In the genomic region with DNA sequence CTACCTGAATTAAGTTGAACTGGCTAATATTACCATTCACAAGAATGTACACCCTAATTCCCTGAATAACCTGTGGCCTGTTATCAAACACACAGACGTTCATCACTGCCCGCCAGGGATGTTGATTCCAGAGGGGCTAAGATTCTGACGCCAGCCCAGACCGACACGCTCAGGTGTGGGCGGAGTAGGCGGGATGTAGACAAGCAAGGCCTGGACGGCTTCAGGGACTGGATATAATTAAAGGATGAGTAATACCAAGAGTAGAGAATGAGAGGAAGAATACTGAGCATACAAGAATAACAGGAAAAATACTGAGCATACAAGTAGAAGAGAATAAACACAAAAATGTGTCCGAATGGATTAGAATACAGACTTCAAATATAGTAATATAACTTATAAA, we compare ENCODE assay signal across 31 cellular contexts. TPM values are rescaled to one million over a fixed set of nuclear protein-coding genes. Genes with fewer than 3 reads are reported as not detected.
DNase-seq lines count a peak whose midpoint lies in the region; ATAC-seq, FAIRE-seq and TF ChIP-seq lines count a peak whose summit lies in the region.
"Had no signal": no experiment of that assay in that cellular context is flagged by ENCODE, and none has a peak within 500 bp of the region (broad histone marks: within the 10 kb centered on the region; RNA-seq: fewer than 3 reads in every experiment).

No MANE protein-coding gene starts in this region.

- no peak overlapping the region for H3K4me2 ChIP-seq in astrocyte (ENCODE audit: low read length)
- H3K4me2 ChIP-seq: GM23338 had no signal

- FAIRE-seq in astrocyte (lab: Jason Lieb, UNC), result no peak
- no peak for FAIRE-seq in kidney (lab: Jason Lieb, UNC)
- FAIRE-seq in D721Med (lab: Jason Lieb, UNC), result no peak
- FAIRE-seq: GM19239, islet of Langerhans had no signal

- no peaks in the 10 kb centered on the region for H3K27me3 Mint-ChIP-seq in astrocyte (ENCODE audit: low read depth, unreplicated experiment)
- H3K27me3 Mint-ChIP-seq: naive B cell had no signal

- TF ChIP-seq CTCF in heart right ventricle (IDR thresholded peaks at IDR 0.05) (no peak), astrocyte (IDR thresholded peaks at IDR 0.05; ENCODE audit: insufficient read depth, low read depth, low read length) (no peak), tibial artery (IDR thresholded peaks at IDR 0.05) (no peak), kidney (IDR thresholded peaks at IDR 0.05; ENCODE audit: borderline replicate concordance, extremely low read depth, insufficient read depth) (no peak), D721Med (IDR thresholded peaks at IDR 0.05; ENCODE audit: insufficient read depth, missing control alignments) (no peak)

- H3K27ac ChIP-seq in heart right ventricle, result peak overlapping the region in 6 of 10 donors; percentile 25 to 75 (median 56)
- H3K27ac ChIP-seq in astrocyte (ENCODE audit: low read depth, low read length), result no peak overlapping the region
- peak overlapping the region; percentile 41 to 57 for H3K27ac ChIP-seq in tibial artery
- peak overlapping the region in 1 of 2 donors; percentile 30 for H3K27ac ChIP-seq in kidney (ENCODE audit: low read depth in 2 of 2, low read length in 2 of 2)
- H3K27ac ChIP-seq: epithelial cell of prostate, ovary had no signal

- H3K9me3 ChIP-seq in heart right ventricle, result peaks cover 0 to 26% (median 0%) of the 10 kb centered on the region in 11 donors
- no peaks in the 10 kb centered on the region for H3K9me3 ChIP-seq in astrocyte (ENCODE audit: insufficient read depth, low read depth, low read length)
- H3K9me3 ChIP-seq in tibial artery, result no peaks in the 10 kb centered on the region
- H3K9me3 ChIP-seq in kidney (ENCODE audit: control insufficient read depth in 1 of 2, low read length in 2 of 2), result no peaks in the 10 kb centered on the region
- H3K9me3 ChIP-seq: ovary, right lobe of liver had no signal

- 79 to 80% methylated on average over 9 of the region's 9 CpGs for WGBS in heart right ventricle, 2 donors

- H3K4me1 ChIP-seq in heart right ventricle (peaks cover 0 to 30% (median 0%) of the 10 kb centered on the region in 9 donors), astrocyte (ENCODE audit: insufficient read depth, low read length) (no peaks in the 10 kb centered on the region), tibial artery (peaks cover 0 to 37% (median 3%) of the 10 kb centered on the region in 4 donors), kidney (ENCODE audit: control insufficient read depth in 1 of 2, insufficient read depth in 1 of 2, low read depth in 1 of 2, low read length in 2 of 2) (peaks cover 0 to 2% of the 10 kb centered on the region in 2 donors)

- no peak overlapping the region for H3K4me3 Mint-ChIP-seq in astrocyte (ENCODE audit: unreplicated experiment)
- H3K4me3 Mint-ChIP-seq: GM23338, naive B cell had no signal

- H3K36me3 ChIP-seq in heart right ventricle (no peaks in the 10 kb centered on the region), astrocyte (ENCODE audit: insufficient read depth, low read length) (no peaks in the 10 kb centered on the region), tibial artery (no peaks in the 10 kb centered on the region), kidney (ENCODE audit: control insufficient read depth in 1 of 2, insufficient read depth in 2 of 2, low read length in 2 of 2) (peaks cover 0 to 13% of the 10 kb centered on the region in 2 donors)
- H3K36me3 ChIP-seq: MG63, ovary, right lobe of liver had no signal

- no peak overlapping the region for H2AFZ ChIP-seq in astrocyte (ENCODE audit: low read depth, low read length)
- H2AFZ ChIP-seq: GM23338 had no signal

- H3K9me3 Mint-ChIP-seq in astrocyte (ENCODE audit: unreplicated experiment), result peaks cover 1% of the 10 kb centered on the region
- H3K9me3 Mint-ChIP-seq: GM23338 had no signal

- H3K27me3 ChIP-seq in heart right ventricle (no peaks in the 10 kb centered on the region), astrocyte (ENCODE audit: insufficient read depth, low read length) (no peaks in the 10 kb centered on the region), tibial artery (no peaks in the 10 kb centered on the region)
- H3K27me3 ChIP-seq: dorsolateral prefrontal cortex, MG63, ovary, right lobe of liver had no signal

- peak overlapping the region; percentile 79 for H3K27ac Mint-ChIP-seq in astrocyte (ENCODE audit: unreplicated experiment)
- H3K27ac Mint-ChIP-seq: GM23338 had no signal

- ATAC-seq in heart right ventricle (peak in 3 of 8 donors; percentile 58 to 65 (median 61)), left ventricle myocardium superior (no peak)
- ATAC-seq: GM23338, Right ventricle myocardium inferior had no signal

- no peak overlapping the region for H3K9ac ChIP-seq in astrocyte (ENCODE audit: low read length)
- no peak overlapping the region for H3K9ac ChIP-seq in kidney (ENCODE audit: low read length in 2 of 2)

- DNase-seq in heart right ventricle (peak in 1 of 2 donors; percentile 25), left ventricle myocardium superior (no peak), astrocyte (ENCODE audit: low read depth) (no peak), kidney tubule cell (ENCODE audit: low spot score) (peak; percentile 50), tibial artery (no peak), NCI-H1436 (lab: John Stamatoyannopoulos, UW) (no peak), kidney (no peak), D721Med (ENCODE audit: insufficient read length, low spot score) (no peak)
- DNase-seq: activated CD4-positive, CD25-positive, alpha-beta regulatory T cell treated with anti-CD3 and anti-CD28 coated beads, Interleukin-2, amount 50 U/mL, for 72 hours; activated naive CD4-positive, alpha-beta T cell treated with Interleukin-2 at 50 U/mL for 16 hours; activated T-cell treated with anti-CD3 and anti-CD28 coated beads, Interleukin-2, amount 50 U/mL, for 48 hours; caudate nucleus; COR-L47; foreskin melanocyte; hippocampal formation; IMR-90; mesendoderm; MG63; naive B cell; NCI-H1417 treated with DMSO at 0.1 percent for 48 hours; NCI-H524; ovary; right lobe of liver; substantia nigra; SW 1271 had no signal

- intact Hi-C loops in heart right ventricle (cut with DNase I), result no loop called here
- intact Hi-C loops in left ventricle myocardium superior (cut with micrococcal nuclease), result no loop called here
- intact Hi-C loops in tibial artery (cut with DNase I; ENCODE audit: low total_unique reads), result no loop called here
- intact Hi-C loops in kidney (cut with DNase I), result no loop called here

- no peaks in the 10 kb centered on the region for H4K20me1 ChIP-seq in astrocyte (ENCODE audit: insufficient read depth, low read length)

- H3K36me3 Mint-ChIP-seq in astrocyte (ENCODE audit: low read depth, unreplicated experiment), result no peaks in the 10 kb centered on the region

- no peaks in the 10 kb centered on the region for H3K79me2 ChIP-seq in astrocyte (ENCODE audit: insufficient read depth, low read length)

- H3K4me1 Mint-ChIP-seq in astrocyte (ENCODE audit: low read depth, unreplicated experiment), result peaks cover 14% of the 10 kb centered on the region
- H3K4me1 Mint-ChIP-seq: GM23338, naive B cell had no signal

- H3K4me3 ChIP-seq in heart right ventricle (no peak overlapping the region), astrocyte (ENCODE audit: insufficient read depth, low read depth, low read length) (no peak overlapping the region), tibial artery (no peak overlapping the region), kidney (ENCODE audit: low read length in 2 of 2) (no peak overlapping the region)
- H3K4me3 ChIP-seq: dorsolateral prefrontal cortex, GM23338, MG63, ovary, right lobe of liver had no signal

RNA-seq across cellular contexts. Expression of gene CUBN, which starts 29.0 kb away (rescaled TPM):
- total RNA-seq in heart right ventricle (1 to 10 TPM in 2 of 10 donors, under 1 TPM in 8; 0.25 to 1.2 (median 0.46) TPM), left ventricle myocardium superior (0.77 TPM), astrocyte (2.7 and 3.5 TPM in 2 replicates), kidney (14.8 TPM)
- polyA plus RNA-seq in heart right ventricle (under 1 TPM; 0.13 to 0.37 TPM), kidney (ENCODE audit: insufficient read depth, low read depth, low replicate concordance) (31.6 TPM)
